ENCODE assay signal across 33 cellular contexts in the genomic region with DNA sequence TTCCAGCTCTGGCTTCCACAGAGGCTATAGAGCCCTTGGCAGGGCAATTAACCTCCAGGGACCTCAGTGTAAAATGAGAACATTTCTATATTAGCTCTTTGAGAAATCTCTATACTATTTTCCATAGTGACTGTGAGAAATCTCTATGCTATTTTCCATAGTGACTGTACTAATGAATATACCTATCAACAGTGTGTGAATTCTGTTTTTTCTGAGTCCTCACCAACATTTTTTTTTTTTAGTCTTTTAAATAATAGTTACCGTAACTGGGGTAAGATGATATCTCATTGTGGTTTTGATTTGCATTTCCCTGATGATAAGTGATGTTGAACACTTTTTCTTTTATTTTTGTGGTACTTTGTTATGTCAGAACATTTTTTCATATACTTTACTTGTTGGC. TPM values are rescaled to one million over a fixed set of nuclear protein-coding genes. Genes with fewer than 3 reads are reported as not detected.
"Had no signal": no experiment of that assay in that cellular context is flagged by ENCODE, and none has a peak within 500 bp of the region (broad histone marks: within the 10 kb centered on the region; RNA-seq: fewer than 3 reads in every experiment).

No MANE protein-coding gene starts in this region.

- H3K4me1 ChIP-seq: breast epithelium, SJSA1 had no signal

- H3K4me2 ChIP-seq: KMS-11 had no signal

- DNase-seq: activated CD4-positive, alpha-beta T cell treated with anti-CD3 and anti-CD28 coated beads for 1 hour; activated CD4-positive, alpha-beta T cell treated with anti-CD3 and anti-CD28 coated beads for 48 hours; activated CD4-positive, CD25-positive, alpha-beta regulatory T cell; activated CD8-positive, alpha-beta T cell treated with anti-CD3 and anti-CD28 coated beads, Interleukin-2, amount 10 ng/mL, durations not matched to agents 7 days and 5 days; activated effector memory CD4-positive, alpha-beta T cell treated with anti-CD3 and anti-CD28 coated beads, Interleukin-2, amount 50 U/mL, for 16 hours; activated naive CD4-positive, alpha-beta T cell; activated naive CD4-positive, alpha-beta T cell treated with anti-CD3 and anti-CD28 coated beads, Interleukin-2, amount 50 U/mL, for 16 hours; activated naive CD8-positive, alpha-beta T cell treated with anti-CD3 and anti-CD28 coated beads for 36 hours; activated T-cell treated with anti-CD3 and anti-CD28 coated beads, Interleukin-2, amount 50 U/mL, for 24 hours; amniotic stem cell; aorta; body of pancreas; MM.1S; MV-4-11; NCI-H1092; NCI-H146; NCI-H187; NCI-H2029 treated with DMSO at 0.1 percent for 48 hours; NCI-H2171; NCI-H510A; SHP77; SW 1271; T-helper 1 cell; T-helper 2 cell; T-helper 9 cell; WERI-Rb-1 had no signal

- H3K27me3 ChIP-seq: body of pancreas, SJSA1 had no signal

- H3K9me3 ChIP-seq: body of pancreas, breast epithelium, SJSA1 had no signal

- ATAC-seq: activated CD8-positive, alpha-beta T cell treated with anti-CD3 and anti-CD28 coated beads, Interleukin-2, amount 10 ng/mL, durations not matched to agents 7 days and 5 days; body of pancreas; Panc1 had no signal

- H3K9ac ChIP-seq: KMS-11 had no signal

- H3K4me3 ChIP-seq: body of pancreas, breast epithelium, SJSA1 had no signal

- H3K27ac ChIP-seq: body of pancreas, breast epithelium, KMS-11, SJSA1, WERI-Rb-1 had no signal

- H3K36me3 ChIP-seq: breast epithelium, SJSA1, WERI-Rb-1 had no signal

RNA-seq across cellular contexts. Expression of gene MTNR1B, which starts 7.0 kb away (rescaled TPM):
- total RNA-seq: activated CD8-positive, alpha-beta T cell treated with anti-CD3 and anti-CD28 coated beads, Interleukin-2, amount 10 ng/mL, durations not matched to agents 7 days and 5 days; activated naive CD8-positive, alpha-beta T cell treated with anti-CD3 and anti-CD28 coated beads for 36 hours; aorta; body of pancreas; breast epithelium; cardiac septum; LHCN-M2; RPMI7951; SJSA1 had no signal
- polyA plus RNA-seq: aorta had no signal
